ENCODE assay signal across 8 cellular contexts in genomic region chr10:124741281-124741921, GRCh38. TPM values are rescaled to one million over a fixed set of nuclear protein-coding genes. Genes with fewer than 3 reads are reported as not detected.
A peak's percentile ranks its signal among the peaks of the same experiment; 100 is the strongest.
DNase-seq lines count a peak whose midpoint lies in the region; ATAC-seq and TF ChIP-seq lines count a peak whose summit lies in the region.

No MANE protein-coding gene starts in this region.

- H3K4me3 Mint-ChIP-seq in T-helper 2 cell treated with Interferon-gamma antibody and Interleukin-4, amounts not matched to agents 5 μg/mL and 100 μg/mL, for 36 hours, result peak overlapping the region; percentile 75

- peaks cover 11% of the 10 kb centered on the region for H4K20me1 ChIP-seq in hepatocyte (ENCODE audit: insufficient read depth, poor library complexity, severe bottlenecking)

- DNase-seq in GF-D8 (lab: John Stamatoyannopoulos, UW) (peak; percentile 39), H7 (peak; percentile 91), MV-4-11 (lab: John Stamatoyannopoulos, UW) (peak; percentile 67), astrocyte of the spinal cord (ENCODE audit: low read depth, low spot score) (peak; percentile 75), hepatocyte (ENCODE audit: low spot score) (peak; percentile 89), sciatic nerve (ENCODE audit: low spot score) (peak; percentile 94)
- peak; percentile 63 for DNase-seq in T-helper 2 cell treated with Interferon-gamma antibody and Interleukin-4, amounts not matched to agents 5 μg/mL and 100 μg/mL, for 36 hours (ENCODE audit: low spot score)

- peak; percentile 83 for ATAC-seq in sciatic nerve
- ATAC-seq in HG03521 (IDR thresholded peaks at IDR 0.05; ENCODE audit: unreplicated experiment), result no peak

- H3K9me2 ChIP-seq in hepatocyte (replicated peaks; ENCODE audit: insufficient read depth), result no peaks in the 10 kb centered on the region

- intact Hi-C loops in sciatic nerve (cut with DNase I), result loop anchor here (5.0 kb wide), 1 partner anchor 119 kb away; no protein-coding TSS in a partner anchor

- in situ Hi-C loops in astrocyte of the spinal cord (cut with HindIII; ENCODE audit: low sequenced_read_pairs), result no loop called here

- TF ChIP-seq CTCF in astrocyte of the spinal cord (IDR thresholded peaks at IDR 0.05; ENCODE audit: low read depth, low read length) (peak; percentile 74), hepatocyte (IDR thresholded peaks at IDR 0.05; ENCODE audit: poor library complexity) (peak; percentile 77)

- H3K27ac Mint-ChIP-seq in T-helper 2 cell treated with Interferon-gamma antibody and Interleukin-4, amounts not matched to agents 5 μg/mL and 100 μg/mL, for 36 hours, result peak overlapping the region; percentile 67

- peaks cover 9% of the 10 kb centered on the region; the same call in 1 of the 2 replicates for H3K27me3 ChIP-seq in H7 (ENCODE audit: control insufficient read depth, insufficient read depth, low read length)
- no peaks in the 10 kb centered on the region for H3K27me3 ChIP-seq in hepatocyte

- H3K4me1 ChIP-seq in hepatocyte (ENCODE audit: insufficient read depth), result peaks cover 65% of the 10 kb centered on the region

- H3K27ac ChIP-seq in hepatocyte, result peak overlapping the region; percentile 85

- H3K36me3 ChIP-seq in H7 (replicated peaks; ENCODE audit: control insufficient read depth, insufficient read depth, low read length), result no peaks in the 10 kb centered on the region
- no peaks in the 10 kb centered on the region for H3K36me3 ChIP-seq in hepatocyte (replicated peaks; ENCODE audit: insufficient read depth, low read depth)

- H3K9me3 Mint-ChIP-seq in T-helper 2 cell treated with Interferon-gamma antibody and Interleukin-4, amounts not matched to agents 5 μg/mL and 100 μg/mL, for 36 hours, result no peaks in the 10 kb centered on the region

- no peak overlapping the region for H3K4me3 ChIP-seq in H7 (ENCODE audit: insufficient read depth, low read depth, low read length)
- no peak overlapping the region for H3K4me3 ChIP-seq in astrocyte of the spinal cord (ENCODE audit: low read depth, low read length)
- H3K4me3 ChIP-seq in hepatocyte, result no peak overlapping the region

- 28% methylated on average over 13 of the region's 13 CpGs for WGBS in hepatocyte (ENCODE audit: low lambda C conversion rate, missing lambda C conversion rate)

- peaks cover 14% of the 10 kb centered on the region for H3K27me3 Mint-ChIP-seq in T-helper 2 cell treated with Interferon-gamma antibody and Interleukin-4, amounts not matched to agents 5 μg/mL and 100 μg/mL, for 36 hours (ENCODE audit: low read depth)

- no peak overlapping the region for H2AFZ ChIP-seq in hepatocyte

- no peaks in the 10 kb centered on the region for H3K9me3 ChIP-seq in hepatocyte (ENCODE audit: low read depth)

- peaks cover 56% of the 10 kb centered on the region for H3K79me2 ChIP-seq in hepatocyte

- peaks cover 12% of the 10 kb centered on the region for H3K36me3 Mint-ChIP-seq in T-helper 2 cell treated with Interferon-gamma antibody and Interleukin-4, amounts not matched to agents 5 μg/mL and 100 μg/mL, for 36 hours (ENCODE audit: low read depth)

- H3K4me2 ChIP-seq in hepatocyte, result peak overlapping the region; percentile 94

- peaks cover 47% of the 10 kb centered on the region for H3K4me1 Mint-ChIP-seq in T-helper 2 cell treated with Interferon-gamma antibody and Interleukin-4, amounts not matched to agents 5 μg/mL and 100 μg/mL, for 36 hours (ENCODE audit: low read depth)

RNA-seq across cellular contexts. Expression of gene FAM53B, which starts 2.8 kb away (rescaled TPM):
- 37.4 and 40.8 TPM in 2 replicates for total RNA-seq in H7 (2014; rRNA removed; shearing (Covaris generic))
- total RNA-seq in hepatocyte (20.6 and 23.6 TPM in 2 replicates), sciatic nerve (48.0 TPM)
- 9.1 and 10.3 TPM in 2 replicates for polyA plus RNA-seq in hepatocyte

RNA-seq across cellular contexts. Expression of gene EEF1AKMT2, which starts 50.3 kb away (rescaled TPM):
- 20.1 and 28.6 TPM in 2 replicates for total RNA-seq in H7 (2014; rRNA removed; shearing (Covaris generic))
- 10.5 and 13.4 TPM in 2 replicates for total RNA-seq in hepatocyte
- polyA plus RNA-seq in hepatocyte, result 9.8 and 10.3 TPM in 2 replicates
- 21.3 TPM for total RNA-seq in sciatic nerve

Comparison
In these comparisons a context has a peak if more than half of its experiments do, and no peak if none do; other contexts are left out.
1. DNase-seq: peak in every context shown above with its lines; median percentile 94 in sciatic nerve; 91 in H7; 89 in hepatocyte; 75 in astrocyte of the spinal cord; 67 in MV-4-11; 63 in T-helper 2 cell treated with Interferon-gamma antibody and Interleukin-4, amounts not matched to agents 5 μg/mL and 100 μg/mL, for 36 hours; 39 in GF-D8.